ENCODE assay signal across 34 cellular contexts in the genomic region with DNA sequence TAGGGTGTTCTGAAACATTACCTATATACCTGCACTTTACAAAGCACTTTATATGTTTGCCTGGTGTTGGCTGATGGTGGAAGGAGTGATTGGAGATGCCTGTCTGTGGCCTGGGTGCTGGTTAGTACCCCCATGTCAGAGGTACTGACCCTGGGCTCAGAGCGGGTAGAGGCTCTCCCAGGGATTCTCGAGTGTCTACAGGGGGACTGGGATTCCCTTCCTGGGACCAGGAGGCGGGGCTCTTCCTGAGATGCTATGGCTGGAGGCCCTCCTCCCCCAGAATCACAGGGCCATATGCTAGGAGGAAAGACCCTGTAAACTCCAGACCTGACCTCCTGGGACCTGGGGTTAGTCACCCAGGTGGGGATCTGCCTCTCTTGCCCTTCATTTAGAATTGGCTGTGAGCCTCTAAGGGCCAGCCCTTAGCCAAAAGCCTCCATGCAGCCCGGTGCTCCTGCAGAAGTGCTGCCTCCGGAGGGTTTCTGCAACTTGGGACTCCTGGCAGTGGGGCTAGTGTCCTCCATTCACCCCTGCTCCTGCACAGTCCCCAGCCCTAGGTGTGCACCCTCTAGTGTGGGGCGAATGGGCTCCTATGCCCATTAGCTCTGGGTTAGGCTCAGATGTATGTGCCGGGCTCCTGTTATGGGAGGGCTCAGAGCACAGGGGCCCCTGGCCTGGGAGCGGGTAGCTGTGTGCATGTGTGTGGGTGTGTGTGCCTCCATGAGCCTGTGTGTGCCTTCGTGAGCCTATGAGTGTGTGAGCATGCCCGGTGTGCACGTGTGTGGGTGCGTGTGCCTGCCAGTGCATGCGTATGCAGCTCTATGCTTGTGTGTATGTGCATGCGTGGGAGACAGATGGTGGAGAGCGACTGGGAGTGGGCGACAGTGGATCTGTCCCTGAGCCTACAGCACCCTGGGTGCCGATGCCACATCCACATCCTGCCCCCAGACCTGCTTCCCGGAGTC. TPM values are rescaled to one million over a fixed set of nuclear protein-coding genes. Genes with fewer than 3 reads are reported as not detected.
A peak's percentile ranks its signal among the peaks of the same experiment; 100 is the strongest.
DNase-seq lines count a peak whose midpoint lies in the region; ATAC-seq, FAIRE-seq and TF ChIP-seq lines count a peak whose summit lies in the region.
"Had no signal": no experiment of that assay in that cellular context is flagged by ENCODE, and none has a peak within 500 bp of the region (broad histone marks: within the 10 kb centered on the region; RNA-seq: fewer than 3 reads in every experiment).

No MANE protein-coding gene starts in this region.

- FAIRE-seq in HepG2 (lab: Jason Lieb, UNC), result no peak
- FAIRE-seq: GM12892, keratinocyte had no signal

- CTCF ChIA-PET in IMR-90 (lab: Yijun Ruan, JAX), result no interaction called here
- CTCF ChIA-PET in HepG2 (lab: Yijun Ruan, JAX; ENCODE audit: low intra/inter-chr PET ratio, low total read pairs), result no interaction called here
- CTCF ChIA-PET in activated naive CD4-positive, alpha-beta T cell treated with anti-CD3 and anti-CD28 coated beads, Interleukin-2, amount 10 ng/mL, durations not matched to agents 7 days and 5 days (lab: Charles Lee), result no interaction called here

- H3K36me3 Mint-ChIP-seq in activated naive CD4-positive, alpha-beta T cell treated with anti-CD3 and anti-CD28 coated beads, Interleukin-2, amount 10 ng/mL, durations not matched to agents 7 days and 5 days, result no peaks in the 10 kb centered on the region
- H3K36me3 Mint-ChIP-seq: activated CD4-positive, alpha-beta memory T cell treated with anti-CD3 and anti-CD28 coated beads for 36 hours; activated naive CD8-positive, alpha-beta T cell; stimulated activated memory B cell treated with anti-CD40 and anti-IgM and Interleukin-4, amounts not matched to agents 10 μg/mL and 1 μg/mL and 100 μg/mL, for 72 hours; type B pancreatic cell had no signal

- no peak overlapping the region for H3K23ac ChIP-seq in IMR-90 (ENCODE audit: low read depth, low read length)

- POLR2A ChIA-PET in IMR-90 (lab: Charles Lee; ENCODE audit: unreplicated experiment) (no interaction called here), HepG2 (lab: Yijun Ruan, JAX) (no interaction called here)

- dilution Hi-C loops in IMR-90 (cut with HindIII; ENCODE audit: low sequenced_read_pairs, unreplicated experiment), result no loop called here

- H3K27me3 Mint-ChIP-seq in activated naive CD4-positive, alpha-beta T cell treated with anti-CD3 and anti-CD28 coated beads, Interleukin-2, amount 10 ng/mL, durations not matched to agents 7 days and 5 days, result peaks cover 4% of the 10 kb centered on the region
- H3K27me3 Mint-ChIP-seq: activated CD4-positive, alpha-beta memory T cell treated with anti-CD3 and anti-CD28 coated beads for 36 hours; activated naive CD8-positive, alpha-beta T cell; stimulated activated memory B cell treated with anti-CD40 and anti-IgM and Interleukin-4, amounts not matched to agents 10 μg/mL and 1 μg/mL and 100 μg/mL, for 72 hours had no signal

- H3K27ac ChIP-seq in IMR-90 (ENCODE audit: insufficient read depth, low read length) (no peak overlapping the region), HepG2 (ENCODE audit: extremely low read length, insufficient read depth, low read length) (no peak overlapping the region), vagina (no peak overlapping the region)
- H3K27ac ChIP-seq: ascending aorta, cardiac muscle cell, coronary artery, right lobe of liver had no signal

- no peak overlapping the region for H3K4me3 ChIP-seq in IMR-90 (ENCODE audit: insufficient read depth, low read depth, low read length)
- H3K4me3 ChIP-seq in HepG2 (replicated peaks in 1 of 3; ENCODE audit: insufficient read depth in 1 of 3, low read depth in 2 of 3, low read length in 3 of 3), result no peak overlapping the region
- H3K4me3 ChIP-seq in vagina, result no peak overlapping the region
- H3K4me3 ChIP-seq: ascending aorta, cardiac muscle cell, coronary artery, lung, right lobe of liver had no signal

- no peaks in the 10 kb centered on the region for H3K27me3 ChIP-seq in IMR-90 (ENCODE audit: control insufficient read depth, insufficient read depth, low read length)
- H3K27me3 ChIP-seq in HepG2 (ENCODE audit: control insufficient read depth in 1 of 2, insufficient read depth in 2 of 2, low read length in 2 of 2), result peaks cover 5 to 51% of the 10 kb centered on the region in 2 experiments
- no peaks in the 10 kb centered on the region for H3K27me3 ChIP-seq in vagina
- H3K27me3 ChIP-seq: ascending aorta, cardiac muscle cell, right lobe of liver had no signal

- BruUV-seq in IMR-90 (replicated peaks; lab: Mats Ljungman, UMichigan) (no TSS peak), HepG2 (replicated peaks; lab: Mats Ljungman, UMichigan) (no TSS peak)

- DNase-seq in Ammon's horn (ENCODE audit: low spot score) (peak; percentile 73), IMR-90 (no peak), HepG2 (ENCODE audit: low spot score) (no peak), posterior cingulate gyrus (peak in 6 of 10 donors; percentile 29 to 91 (median 72)), SIG-M5 treated with dmso at 0.1 percent for 504 hours (lab: John Stamatoyannopoulos, UW; ENCODE audit: unreplicated experiment) (no peak), vagina (ENCODE audit: extremely low spot score in 2 of 2) (no peak)
- DNase-seq in activated naive CD4-positive, alpha-beta T cell treated with anti-CD3 and anti-CD28 coated beads, Interleukin-2, amount 10 ng/mL, durations not matched to agents 7 days and 5 days, result no peak
- DNase-seq: activated CD4-positive, alpha-beta memory T cell treated with anti-CD3 and anti-CD28 coated beads for 36 hours; C1 segment of cervical spinal cord; COR-L47; DMS53; effector memory CD8-positive, alpha-beta T cell; H7; NCI-H1417 treated with DMSO at 0.1 percent for 48 hours; NCI-H2081; NCI-H526 treated with DMSO at 0.1 percent for 48 hours; nephron progenitor cell; NK-92 treated with Interleukin-12 subunit alpha and Interleukin-12 subunit beta, amount 100 ng/mL, for 24 hours; stimulated activated CD4-positive, alpha-beta T cell treated with anti-CD3 and anti-CD28 coated beads, Interleukin-15, amount 100 ng/mL, for 24 hours had no signal

- H2BK20ac ChIP-seq in IMR-90 (ENCODE audit: low read depth, low read length), result no peak overlapping the region

- no peak overlapping the region for H2BK120ac ChIP-seq in IMR-90 (ENCODE audit: low read depth, low read length)

- intact Hi-C loops in IMR-90 (cut with micrococcal nuclease), result no loop called here
- intact Hi-C loops in HepG2 (cut with micrococcal nuclease; ENCODE audit: unreplicated experiment), result no loop called here
- intact Hi-C loops in posterior cingulate gyrus (cut with DNase I), result no loop called here
- intact Hi-C loops in vagina (cut with DNase I), result no loop called here

- no peak for TF ChIP-seq EP300 in HepG2 (IDR thresholded peaks at IDR 0.05; ENCODE audit: low read depth in 2 of 2, low read length in 2 of 2)
- TF ChIP-seq EP300 in HepG2 (CRISPR knock-in tag; IDR thresholded peaks at IDR 0.05; ENCODE audit: borderline replicate concordance), result no peak

- H2AFZ ChIP-seq in IMR-90 (replicated peaks; ENCODE audit: low read length, poor library complexity), result peak overlapping the region; percentile 7
- H2AFZ ChIP-seq in HepG2 (ENCODE audit: low read length), result no peak overlapping the region

- no peak overlapping the region for H2BK15ac ChIP-seq in IMR-90 (ENCODE audit: low read depth, low read length)

- no peak overlapping the region for H3K4me2 ChIP-seq in IMR-90 (ENCODE audit: low read depth, low read length)
- no peak overlapping the region for H3K4me2 ChIP-seq in HepG2 (ENCODE audit: low read depth, low read length)

- no peaks in the 10 kb centered on the region for H3K9me3 ChIP-seq in IMR-90 (ENCODE audit: control insufficient read depth, insufficient read depth, low read length)
- no peaks in the 10 kb centered on the region for H3K9me3 ChIP-seq in HepG2 (ENCODE audit: low read length)
- H3K9me3 ChIP-seq in vagina, result no peaks in the 10 kb centered on the region
- H3K9me3 ChIP-seq: ascending aorta, right lobe of liver had no signal

- no peak for TF ChIP-seq RAD21 in IMR-90 (IDR thresholded peaks at IDR 0.05; ENCODE audit: low read length)
- no peak for TF ChIP-seq RAD21 in HepG2 (CRISPR knock-in tag; IDR thresholded peaks at IDR 0.05)

- H3K56ac ChIP-seq in IMR-90 (ENCODE audit: extremely low read depth, insufficient read depth, low read length), result no peak overlapping the region

- H3K79me2 ChIP-seq in HepG2 (ENCODE audit: insufficient read depth, low read length), result no peaks in the 10 kb centered on the region

- H4K5ac ChIP-seq in IMR-90 (ENCODE audit: low read depth, low read length), result no peak overlapping the region

- H3K79me1 ChIP-seq in IMR-90 (ENCODE audit: low read depth in 1 of 2, low read length in 2 of 2), result peaks cover 5 to 62% of the 10 kb centered on the region in 2 experiments; a peak in 3 of 4 replicates

- no peaks in the 10 kb centered on the region for H3K4me1 Mint-ChIP-seq in activated naive CD4-positive, alpha-beta T cell treated with anti-CD3 and anti-CD28 coated beads, Interleukin-2, amount 10 ng/mL, durations not matched to agents 7 days and 5 days
- H3K4me1 Mint-ChIP-seq: stimulated activated memory B cell treated with anti-CD40 and anti-IgM and Interleukin-4, amounts not matched to agents 10 μg/mL and 1 μg/mL and 100 μg/mL, for 72 hours; T-helper 17 cell had no signal

- H3K4me1 ChIP-seq in IMR-90 (ENCODE audit: control insufficient read depth, insufficient read depth, low read length) (no peaks in the 10 kb centered on the region; the same call in none of the 2 replicates), HepG2 (ENCODE audit: insufficient read depth, low read length) (no peaks in the 10 kb centered on the region), vagina (no peaks in the 10 kb centered on the region)
- H3K4me1 ChIP-seq: ascending aorta, right lobe of liver had no signal

- no peak overlapping the region for H4K8ac ChIP-seq in IMR-90 (ENCODE audit: low read depth in 2 of 2, low read length in 2 of 2)

- TF ChIP-seq POLR2A in IMR-90 (IDR thresholded peaks at IDR 0.05; ENCODE audit: low read depth, low read length) (no peak), HepG2 (IDR thresholded peaks at IDR 0.05; ENCODE audit: insufficient read depth in 1 of 2, low read depth in 2 of 2, low read length in 2 of 2) (no peak), vagina (IDR thresholded peaks at IDR 0.05) (no peak)

- H2AK9ac ChIP-seq in IMR-90 (replicated peaks; ENCODE audit: low read depth, low read length, poor library complexity), result no peak overlapping the region

- H3K14ac ChIP-seq in IMR-90 (replicated peaks; ENCODE audit: low read depth, low read length), result no peak overlapping the region

- no peak for ATAC-seq in IMR-90 (ENCODE audit: low read depth)
- peak; percentile 17; the same call in 2 of the 3 replicates for ATAC-seq in HepG2
- ATAC-seq in GM21528 (IDR thresholded peaks at IDR 0.05; ENCODE audit: low FRiP score, unreplicated experiment), result no peak
- ATAC-seq: activated CD4-positive, CD25-positive, alpha-beta regulatory T cell treated with anti-CD3 and anti-CD28 coated beads, Interleukin-2, amount 50 U/mL, for 24 hours; effector memory CD8-positive, alpha-beta T cell; stimulated activated memory B cell treated with anti-CD40 and anti-IgM and Interleukin-4, amounts not matched to agents 10 μg/mL and 1 μg/mL and 100 μg/mL, for 72 hours; T-helper 17 cell had no signal

- H4K20me1 ChIP-seq in IMR-90 (ENCODE audit: insufficient read depth, low read length), result peaks cover 80% of the 10 kb centered on the region
- no peaks in the 10 kb centered on the region for H4K20me1 ChIP-seq in HepG2 (ENCODE audit: insufficient read depth, low read length)

- H3K4me3 Mint-ChIP-seq in activated naive CD4-positive, alpha-beta T cell treated with anti-CD3 and anti-CD28 coated beads, Interleukin-2, amount 10 ng/mL, durations not matched to agents 7 days and 5 days, result no peak overlapping the region
- H3K4me3 Mint-ChIP-seq: activated CD4-positive, alpha-beta memory T cell treated with anti-CD3 and anti-CD28 coated beads for 36 hours; activated naive CD8-positive, alpha-beta T cell; effector memory CD8-positive, alpha-beta T cell; nephron progenitor cell; stimulated activated memory B cell treated with anti-CD40 and anti-IgM and Interleukin-4, amounts not matched to agents 10 μg/mL and 1 μg/mL and 100 μg/mL, for 72 hours; T-helper 17 cell; type B pancreatic cell had no signal

- no peak overlapping the region for H3K27ac Mint-ChIP-seq in activated naive CD4-positive, alpha-beta T cell treated with anti-CD3 and anti-CD28 coated beads, Interleukin-2, amount 10 ng/mL, durations not matched to agents 7 days and 5 days
- H3K27ac Mint-ChIP-seq: activated CD4-positive, alpha-beta memory T cell treated with anti-CD3 and anti-CD28 coated beads for 36 hours; activated naive CD8-positive, alpha-beta T cell; activated T-helper 2 cell treated with anti-CD3 and anti-CD28 coated beads, Interferon-gamma antibody, Interleukin-2, Interleukin-4, amounts not matched to agents 10 μg/mL and 5 μg/mL and 100 μg/mL, durations not matched to agents 14 hours and 24 hours and 36 hours; effector memory CD8-positive, alpha-beta T cell; nephron progenitor cell; stimulated activated memory B cell treated with anti-CD40 and anti-IgM and Interleukin-4, amounts not matched to agents 10 μg/mL and 1 μg/mL and 100 μg/mL, for 72 hours; T-helper 17 cell; type B pancreatic cell had no signal

- no peak overlapping the region for H3K9ac ChIP-seq in IMR-90 (ENCODE audit: low read depth, low read length)
- H3K9ac ChIP-seq in HepG2 (ENCODE audit: insufficient read depth, low read depth, low read length), result no peak overlapping the region

- no peak overlapping the region for H2BK5ac ChIP-seq in IMR-90 (ENCODE audit: low read depth, low read length, poor library complexity, severe bottlenecking)

- no peaks in the 10 kb centered on the region; the same call in none of the 2 replicates for H3K9me1 ChIP-seq in IMR-90 (ENCODE audit: insufficient read depth, low read length)

- in situ Hi-C loops in IMR-90 (cut with MboI; ENCODE audit: low sequenced_read_pairs), result no loop called here
- in situ Hi-C loops in HepG2 (cut with HindIII; ENCODE audit: extremely low pct_ligation_motif_present, low pct_unique_long_range_greater_than_20kb), result no loop called here

- no peak overlapping the region for H3K18ac ChIP-seq in IMR-90 (ENCODE audit: low read depth, low read length)

- H4K91ac ChIP-seq in IMR-90 (ENCODE audit: insufficient read depth, low read depth, low read length), result no peak overlapping the region

- TF ChIP-seq CTCF in IMR-90 (conservative IDR thresholded peaks at IDR 0.05; ENCODE audit: low read depth, low read length), result no peak
- no peak for TF ChIP-seq CTCF in HepG2 (CRISPR knock-in tag; IDR thresholded peaks at IDR 0.05)
- no peak for TF ChIP-seq CTCF in vagina (IDR thresholded peaks at IDR 0.05)

- peaks cover 49% of the 10 kb centered on the region for H3K36me3 ChIP-seq in IMR-90 (ENCODE audit: control insufficient read depth, insufficient read depth, low read length)
- no peaks in the 10 kb centered on the region for H3K36me3 ChIP-seq in HepG2 (replicated peaks in 1 of 2; ENCODE audit: control insufficient read depth in 1 of 2, insufficient read depth in 2 of 2, low read length in 2 of 2)
- no peaks in the 10 kb centered on the region for H3K36me3 ChIP-seq in vagina
- H3K36me3 ChIP-seq: ascending aorta, cardiac muscle cell, right lobe of liver had no signal

- WGBS in IMR-90 (ENCODE audit: extremely low coverage in 2 of 2, insufficient read length in 1 of 2), 2 experiments, result 80% methylated on average over 1 of the region's 18 CpGs; no CpG with 5 or more reads in 1 of the 2 experiments
- 34% methylated on average over 13 of the region's 18 CpGs for WGBS in HepG2 (ENCODE audit: low lambda C conversion rate)

- peaks cover 3% of the 10 kb centered on the region for H3K9me3 Mint-ChIP-seq in activated naive CD4-positive, alpha-beta T cell treated with anti-CD3 and anti-CD28 coated beads, Interleukin-2, amount 10 ng/mL, durations not matched to agents 7 days and 5 days
- H3K9me3 Mint-ChIP-seq: activated CD4-positive, alpha-beta memory T cell treated with anti-CD3 and anti-CD28 coated beads for 36 hours; activated T-helper 2 cell treated with anti-CD3 and anti-CD28 coated beads, Interferon-gamma antibody, Interleukin-2, Interleukin-4, amounts not matched to agents 10 μg/mL and 5 μg/mL and 100 μg/mL, durations not matched to agents 14 hours and 24 hours and 36 hours; effector memory CD8-positive, alpha-beta T cell; nephron progenitor cell had no signal

- H2AK5ac ChIP-seq in IMR-90 (ENCODE audit: low read depth, low read length), result no peak overlapping the region

- no peak overlapping the region for H3K4ac ChIP-seq in IMR-90 (ENCODE audit: low read depth, low read length)

RNA-seq across cellular contexts. Expression of gene RTL1, which starts 36.6 kb away (rescaled TPM):
- total RNA-seq in IMR-90 (2012; rRNA removed) (not detected in 2 replicates), HepG2 (2016; rRNA removed; fragmentation: Illumina TruSeq; extraction: Trizol) (0.04 TPM in 1 of 2 replicates, not detected in the other), vagina (not detected)
- polyA plus RNA-seq in IMR-90 (2012; rRNA removed) (not detected in 2 replicates), HepG2 (2011; rRNA removed) (not detected in 2 replicates)
- polyA plus RNA-seq in IMR-90 (2012; cell fraction: cytosol; rRNA removed), result not detected in 2 replicates
- not detected in 2 replicates for polyA plus RNA-seq in IMR-90 (2012; cell fraction: nucleus; rRNA removed; ENCODE audit: low replicate concordance)
- total RNA-seq in HepG2 (2016; cell fraction: cytosol; rRNA removed; fragmentation: Illumina TruSeq; extraction: Trizol; ENCODE audit: low read depth), result not detected in 2 replicates
- not detected in 2 replicates for total RNA-seq in HepG2 (2016; cell fraction: insoluble cytoplasmic fraction; rRNA removed; fragmentation: Illumina TruSeq; extraction: Trizol)
- 0.03 TPM in 1 of 2 replicates, not detected in the other for total RNA-seq in HepG2 (2016; cell fraction: membrane; rRNA removed; fragmentation: Illumina TruSeq; extraction: Trizol)
- total RNA-seq in HepG2 (2016; cell fraction: nucleus; rRNA removed; fragmentation: Illumina TruSeq; extraction: Trizol), result not detected in 2 replicates
- polyA plus RNA-seq in HepG2 (2011; cell fraction: cytosol; rRNA removed), result 0.01 TPM in 1 of 2 replicates, not detected in the other
- 0.05 TPM in 1 of 2 replicates, not detected in the other for polyA plus RNA-seq in HepG2 (2011; cell fraction: nucleus; rRNA removed)
- polyA plus RNA-seq in HepG2 (2012), result 0.03 and 0.05 TPM in 2 replicates
- not detected in 2 replicates for polyA plus RNA-seq in HepG2 (2016; cell fraction: cytosol; fragmentation: Illumina TruSeq; extraction: Trizol; ENCODE audit: low read depth)
- not detected in 2 replicates for polyA plus RNA-seq in HepG2 (2016; cell fraction: insoluble cytoplasmic fraction; fragmentation: Illumina TruSeq; extraction: Trizol; ENCODE audit: low read depth)
- polyA plus RNA-seq in HepG2 (2016; cell fraction: membrane; fragmentation: Illumina TruSeq; extraction: Trizol; ENCODE audit: low read depth), result 0.05 TPM in 1 of 2 replicates, not detected in the other
- polyA plus RNA-seq in HepG2 (2016; cell fraction: nucleus; fragmentation: Illumina TruSeq; extraction: Trizol; ENCODE audit: insufficient read depth, low read depth), result not detected in 2 replicates
- polyA minus RNA-seq in HepG2 (2011; rRNA and poly(A)+ RNA removed; ENCODE audit: low replicate concordance), result not detected in 2 replicates
- not detected in 2 replicates for polyA minus RNA-seq in HepG2 (2011; cell fraction: cytosol; rRNA and poly(A)+ RNA removed)
- not detected in 2 replicates for polyA minus RNA-seq in HepG2 (2011; cell fraction: nucleus; rRNA and poly(A)+ RNA removed)
- total RNA-seq: activated CD4-positive, alpha-beta memory T cell treated with anti-CD3 and anti-CD28 coated beads for 36 hours; activated T-helper 2 cell treated with anti-CD3 and anti-CD28 coated beads, Interferon-gamma antibody, Interleukin-2, Interleukin-4, amounts not matched to agents 10 μg/mL and 5 μg/mL and 100 μg/mL, durations not matched to agents 14 hours and 24 hours and 36 hours; ascending aorta; H7; subcutaneous adipose tissue; T-helper 17 cell had no signal
- polyA plus RNA-seq: cardiac muscle cell, keratinocyte had no signal

RNA-seq across cellular contexts. Expression of gene MEG3, which starts 41.0 kb away (rescaled TPM):
- total RNA-seq in IMR-90 (2012; rRNA removed), result 31.5 and 32.5 TPM in 2 replicates
- polyA plus RNA-seq in IMR-90 (2012; rRNA removed), result 518 and 556 TPM in 2 replicates
- polyA plus RNA-seq in IMR-90 (2012; cell fraction: cytosol; rRNA removed), result 53.8 and 53.9 TPM in 2 replicates
- 8,555 and 8,817 TPM in 2 replicates for polyA plus RNA-seq in IMR-90 (2012; cell fraction: nucleus; rRNA removed; ENCODE audit: low replicate concordance)
- not detected in 2 replicates for total RNA-seq in HepG2 (2016; rRNA removed; fragmentation: Illumina TruSeq; extraction: Trizol)
- total RNA-seq in HepG2 (2016; cell fraction: cytosol; rRNA removed; fragmentation: Illumina TruSeq; extraction: Trizol; ENCODE audit: low read depth), result not detected in 2 replicates
- not detected in 2 replicates for total RNA-seq in HepG2 (2016; cell fraction: insoluble cytoplasmic fraction; rRNA removed; fragmentation: Illumina TruSeq; extraction: Trizol)
- total RNA-seq in HepG2 (2016; cell fraction: membrane; rRNA removed; fragmentation: Illumina TruSeq; extraction: Trizol), result not detected in 2 replicates
- 0.38 TPM in 1 of 2 replicates, not detected in the other for total RNA-seq in HepG2 (2016; cell fraction: nucleus; rRNA removed; fragmentation: Illumina TruSeq; extraction: Trizol)
- 0.07 and 0.17 TPM in 2 replicates for polyA plus RNA-seq in HepG2 (2011; rRNA removed)
- 0.03 TPM in 1 of 2 replicates, not detected in the other for polyA plus RNA-seq in HepG2 (2011; cell fraction: cytosol; rRNA removed)
- 0.59 and 0.62 TPM in 2 replicates for polyA plus RNA-seq in HepG2 (2011; cell fraction: nucleus; rRNA removed)
- 0.12 TPM in 1 of 2 replicates, not detected in the other for polyA plus RNA-seq in HepG2 (2012)
- polyA plus RNA-seq in HepG2 (2016; cell fraction: cytosol; fragmentation: Illumina TruSeq; extraction: Trizol; ENCODE audit: low read depth), result not detected in 2 replicates
- not detected in 2 replicates for polyA plus RNA-seq in HepG2 (2016; cell fraction: insoluble cytoplasmic fraction; fragmentation: Illumina TruSeq; extraction: Trizol; ENCODE audit: low read depth)
- polyA plus RNA-seq in HepG2 (2016; cell fraction: membrane; fragmentation: Illumina TruSeq; extraction: Trizol; ENCODE audit: low read depth), result not detected in 2 replicates
- 0.15 TPM in 1 of 2 replicates, not detected in the other for polyA plus RNA-seq in HepG2 (2016; cell fraction: nucleus; fragmentation: Illumina TruSeq; extraction: Trizol; ENCODE audit: insufficient read depth, low read depth)
- 0.08 TPM in 1 of 2 replicates, not detected in the other for polyA minus RNA-seq in HepG2 (2011; rRNA and poly(A)+ RNA removed; ENCODE audit: low replicate concordance)
- not detected in 2 replicates for polyA minus RNA-seq in HepG2 (2011; cell fraction: cytosol; rRNA and poly(A)+ RNA removed)
- polyA minus RNA-seq in HepG2 (2011; cell fraction: nucleus; rRNA and poly(A)+ RNA removed), result 0.12 and 0.26 TPM in 2 replicates
- total RNA-seq in vagina, result 126 TPM
- total RNA-seq: activated CD4-positive, alpha-beta memory T cell treated with anti-CD3 and anti-CD28 coated beads for 36 hours; activated T-helper 2 cell treated with anti-CD3 and anti-CD28 coated beads, Interferon-gamma antibody, Interleukin-2, Interleukin-4, amounts not matched to agents 10 μg/mL and 5 μg/mL and 100 μg/mL, durations not matched to agents 14 hours and 24 hours and 36 hours; cardiac muscle cell had no signal
- polyA plus RNA-seq: cardiac muscle cell had no signal

Comparison
In these comparisons a context has a peak if more than half of its experiments do, and no peak if none do; other contexts are left out.
1. DNase-seq: peak in Ammon's horn (single experiment) and posterior cingulate gyrus (6 of 10); none in IMR-90 (single experiment), HepG2 (single experiment), activated naive CD4-positive, alpha-beta T cell treated with anti-CD3 and anti-CD28 coated beads, Interleukin-2, amount 10 ng/mL, durations not matched to agents 7 days and 5 days (single experiment), SIG-M5 treated with dmso at 0.1 percent for 504 hours (single experiment) and vagina (0 of 2).
2. RNA of gene MEG3, which starts 41.0 kb away (total RNA-seq): 126 TPM in vagina (single experiment) and 31.5 to 32.5 TPM in IMR-90; 0.38 TPM in HepG2; every median in the first group is over 10 times any median in the second.